Comparison of ENCODE assay signal across 1 cellular context in the genomic region with DNA sequence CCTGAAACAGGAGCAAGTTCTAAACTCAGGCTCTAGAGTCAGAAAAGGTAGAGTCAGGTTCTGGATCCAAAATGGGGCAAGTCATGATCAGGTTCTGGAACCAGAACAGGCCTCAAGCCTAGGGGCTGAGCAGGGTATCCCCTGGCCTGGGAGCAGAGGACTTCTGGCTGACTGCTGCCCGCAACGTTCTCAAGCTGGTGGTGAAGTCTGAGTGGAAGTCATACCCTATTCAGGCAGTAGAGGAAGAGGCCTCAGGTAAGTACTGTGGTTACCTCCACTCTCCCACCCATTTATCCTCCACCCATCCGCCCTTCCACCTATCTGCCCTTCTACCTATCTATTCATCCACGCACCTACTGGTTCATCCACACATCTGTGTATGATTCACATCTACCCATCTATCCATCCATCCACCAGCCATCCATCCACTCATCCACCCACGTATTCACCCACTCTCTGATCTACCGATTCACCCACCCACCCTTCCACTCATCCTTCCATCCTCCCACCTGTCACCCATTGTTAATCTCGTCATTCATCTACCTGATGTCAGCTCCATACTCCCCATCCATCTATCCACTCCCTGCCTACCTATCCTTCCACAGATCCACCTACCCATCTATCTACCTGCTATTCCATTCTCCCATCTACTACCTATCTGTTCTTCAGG.
TF ChIP-seq lines count a peak whose summit lies in the region.

No MANE protein-coding gene starts in this region.

TF ChIP-seq in HEK293, 187 proteins besides CTCF, POLR2A, EP300 and RAD21 (continued from another document):
- no peak for TF ChIP-seq ZNF266 (tag by site-specific recombination; IDR thresholded peaks at IDR 0.05; ENCODE audit: low read depth)
- no peak for TF ChIP-seq SALL2 (tag by site-specific recombination; IDR thresholded peaks at IDR 0.05; ENCODE audit: borderline replicate concordance)
- TF ChIP-seq ZNF658 (tag by site-specific recombination; IDR thresholded peaks at IDR 0.05) = no peak
- TF ChIP-seq ZBTB17 (tag by site-specific recombination; IDR thresholded peaks at IDR 0.05) = peak; percentile 71
- TF ChIP-seq, protein P1, sequence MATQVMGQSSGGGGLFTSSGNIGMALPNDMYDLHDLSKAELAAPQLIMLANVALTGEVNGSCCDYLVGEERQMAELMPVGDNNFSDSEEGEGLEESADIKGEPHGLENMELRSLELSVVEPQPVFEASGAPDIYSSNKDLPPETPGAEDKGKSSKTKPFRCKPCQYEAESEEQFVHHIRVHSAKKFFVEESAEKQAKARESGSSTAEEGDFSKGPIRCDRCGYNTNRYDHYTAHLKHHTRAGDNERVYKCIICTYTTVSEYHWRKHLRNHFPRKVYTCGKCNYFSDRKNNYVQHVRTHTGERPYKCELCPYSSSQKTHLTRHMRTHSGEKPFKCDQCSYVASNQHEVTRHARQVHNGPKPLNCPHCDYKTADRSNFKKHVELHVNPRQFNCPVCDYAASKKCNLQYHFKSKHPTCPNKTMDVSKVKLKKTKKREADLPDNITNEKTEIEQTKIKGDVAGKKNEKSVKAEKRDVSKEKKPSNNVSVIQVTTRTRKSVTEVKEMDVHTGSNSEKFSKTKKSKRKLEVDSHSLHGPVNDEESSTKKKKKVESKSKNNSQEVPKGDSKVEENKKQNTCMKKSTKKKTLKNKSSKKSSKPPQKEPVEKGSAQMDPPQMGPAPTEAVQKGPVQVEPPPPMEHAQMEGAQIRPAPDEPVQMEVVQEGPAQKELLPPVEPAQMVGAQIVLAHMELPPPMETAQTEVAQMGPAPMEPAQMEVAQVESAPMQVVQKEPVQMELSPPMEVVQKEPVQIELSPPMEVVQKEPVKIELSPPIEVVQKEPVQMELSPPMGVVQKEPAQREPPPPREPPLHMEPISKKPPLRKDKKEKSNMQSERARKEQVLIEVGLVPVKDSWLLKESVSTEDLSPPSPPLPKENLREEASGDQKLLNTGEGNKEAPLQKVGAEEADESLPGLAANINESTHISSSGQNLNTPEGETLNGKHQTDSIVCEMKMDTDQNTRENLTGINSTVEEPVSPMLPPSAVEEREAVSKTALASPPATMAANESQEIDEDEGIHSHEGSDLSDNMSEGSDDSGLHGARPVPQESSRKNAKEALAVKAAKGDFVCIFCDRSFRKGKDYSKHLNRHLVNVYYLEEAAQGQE (tag by site-specific recombination; IDR thresholded peaks at IDR 0.05) = no peak
- no peak for TF ChIP-seq KLF7 (tag by site-specific recombination; IDR thresholded peaks at IDR 0.05; ENCODE audit: borderline replicate concordance)
- no peak for TF ChIP-seq ZNF121 (tag by site-specific recombination; IDR thresholded peaks at IDR 0.05)
- TF ChIP-seq ZNF610 (tag by site-specific recombination; IDR thresholded peaks at IDR 0.05; ENCODE audit: borderline replicate concordance) = no peak
- TF ChIP-seq ZNF510 (tag by site-specific recombination; IDR thresholded peaks at IDR 0.05; ENCODE audit: insufficient replicate concordance) = no peak
- TF ChIP-seq ZNF785 (tag by site-specific recombination; IDR thresholded peaks at IDR 0.05) = no peak
- peak; percentile 94 for TF ChIP-seq ZFHX2 (tag by site-specific recombination; conservative IDR thresholded peaks at IDR 0.05)
- no peak for TF ChIP-seq ZNF677 (tag by site-specific recombination; IDR thresholded peaks at IDR 0.05)
